9 cellular contexts compared by ENCODE assay signal in genomic region chr16:67936876-67937605, GRCh38. TPM values are rescaled to one million over a fixed set of nuclear protein-coding genes. Genes with fewer than 3 reads are reported as not detected.
DNase-seq lines count a peak whose midpoint lies in the region; ATAC-seq, FAIRE-seq and TF ChIP-seq lines count a peak whose summit lies in the region.
"Had no signal": no experiment of that assay in that cellular context is flagged by ENCODE, and none has a peak within 500 bp of the region (broad histone marks: within the 10 kb centered on the region; RNA-seq: fewer than 3 reads in every experiment).

No MANE protein-coding gene starts in this region.

- ATAC-seq in sciatic nerve = no peak

- H3K9ac ChIP-seq in adipocyte (ENCODE audit: low read length) (peak overlapping the region; percentile 98), kidney (ENCODE audit: low read length in 2 of 2) (peak overlapping the region; percentile 52 to 93)

- TF ChIP-seq CTCF in HEK293 (tag by site-specific recombination; IDR thresholded peaks at IDR 0.05) (no peak), OCI-LY7 (conservative IDR thresholded peaks at IDR 0.05; ENCODE audit: low read length) (no peak), kidney (IDR thresholded peaks at IDR 0.05; ENCODE audit: borderline replicate concordance, extremely low read depth, insufficient read depth) (no peak)

- intact Hi-C loops in OCI-LY7 (cut with micrococcal nuclease; ENCODE audit: unreplicated experiment) = loop anchor here (2.0 kb wide), 1 partner anchor 104 kb away; no protein-coding TSS in a partner anchor
- intact Hi-C loops in kidney (cut with DNase I) = no loop called here
- intact Hi-C loops in sciatic nerve (cut with DNase I) = no loop called here

- H3K9me3 ChIP-seq in HEK293 (ENCODE audit: control insufficient read depth, insufficient read depth, low read depth, low read length) = no peaks in the 10 kb centered on the region
- H3K9me3 ChIP-seq in OCI-LY7 (ENCODE audit: low read length) = no peaks in the 10 kb centered on the region
- H3K9me3 ChIP-seq in adipocyte (ENCODE audit: control insufficient read depth, low read length) = no peaks in the 10 kb centered on the region
- no peaks in the 10 kb centered on the region for H3K9me3 ChIP-seq in kidney (ENCODE audit: control insufficient read depth in 1 of 2, low read length in 2 of 2)

- FAIRE-seq in kidney (lab: Jason Lieb, UNC) = no peak
- FAIRE-seq: A204.1 had no signal

- CTCF ChIA-PET in HEK293 (lab: Yijun Ruan, JAX) (interaction anchor here (1.0 to 2.6 kb wide), 4 partner anchors 12 to 53 kb away, joined by 3 to 17 read pairs (median 4); partner anchors contain the start of gene NRN1L), OCI-LY7 (lab: Charles Lee; ENCODE audit: unreplicated experiment) (interaction anchor here (0.6 kb wide), 2 partner anchors 24 to 47 kb away, joined by 3 read pairs; no protein-coding TSS in a partner anchor)

- H2AFZ ChIP-seq in OCI-LY7 (ENCODE audit: low read length) = peak overlapping the region; percentile 48; the same call in 1 of the 2 replicates

- peaks cover 4% of the 10 kb centered on the region; the same call in 1 of the 2 replicates for H3K79me2 ChIP-seq in OCI-LY7 (ENCODE audit: insufficient read depth, low read depth, low read length)

- no peaks in the 10 kb centered on the region for H3K9me2 ChIP-seq in OCI-LY7 (ENCODE audit: insufficient read depth, low read length)

- peaks cover 0 to 18% of the 10 kb centered on the region in 2 experiments; a peak in 2 of 3 replicates for H3K36me3 ChIP-seq in HEK293 (ENCODE audit: control insufficient read depth in 2 of 2, insufficient read depth in 1 of 2, low read length in 2 of 2)
- peaks cover 29% of the 10 kb centered on the region for H3K36me3 ChIP-seq in OCI-LY7 (ENCODE audit: insufficient read depth, low read length)
- peaks cover 26% of the 10 kb centered on the region for H3K36me3 ChIP-seq in adipocyte (ENCODE audit: control insufficient read depth, insufficient read depth, low read length, severe bottlenecking)
- H3K36me3 ChIP-seq in kidney (ENCODE audit: control insufficient read depth in 1 of 2, insufficient read depth in 2 of 2, low read length in 2 of 2) = peaks cover 2 to 6% of the 10 kb centered on the region in 2 donors

- H3K27ac ChIP-seq in HEK293 (ENCODE audit: extremely low read depth, low read depth, low read length) (peak overlapping the region; percentile 69; the same call in 1 of the 2 replicates), OCI-LY7 (ENCODE audit: low read depth, low read length, poor library complexity, severe bottlenecking) (peak overlapping the region; percentile 90), kidney (ENCODE audit: low read depth in 2 of 2, low read length in 2 of 2) (peak overlapping the region; percentile 90 to 92)

- H3K4me2 ChIP-seq in OCI-LY7 (ENCODE audit: low read length) = peak overlapping the region; percentile 90

- H3K4me1 ChIP-seq in HEK293 (ENCODE audit: control insufficient read depth, insufficient read depth, low read length) (no peaks in the 10 kb centered on the region), OCI-LY7 (ENCODE audit: insufficient read depth, low read length, poor library complexity, severe bottlenecking) (peaks cover 38% of the 10 kb centered on the region), adipocyte (ENCODE audit: control insufficient read depth, insufficient read depth, low read length) (peaks cover 29% of the 10 kb centered on the region), kidney (ENCODE audit: control insufficient read depth in 1 of 2, insufficient read depth in 1 of 2, low read depth in 1 of 2, low read length in 2 of 2) (peaks cover 11 to 25% of the 10 kb centered on the region in 2 donors)

- POLR2A ChIA-PET in HEK293 (lab: Yijun Ruan, JAX) = interaction anchor here (0.7 to 1.4 kb wide), 4 partner anchors 30 to 120 kb away, joined by 3 to 4 read pairs (median 3); partner anchors contain the start of gene SLC12A4
- POLR2A ChIA-PET in OCI-LY7 (lab: Charles Lee) = no interaction called here

- no TSS peak for BruUV-seq in OCI-LY7 (replicated peaks; lab: Mats Ljungman, UMichigan)

- no peaks in the 10 kb centered on the region for H4K20me1 ChIP-seq in OCI-LY7 (ENCODE audit: insufficient read depth, low read length)

- no peaks in the 10 kb centered on the region for H3K27me3 ChIP-seq in adipocyte (replicated peaks; ENCODE audit: control insufficient read depth, insufficient read depth, low read length)

- DNase-seq in DMS 273 (lab: John Stamatoyannopoulos, UW; ENCODE audit: unreplicated experiment) (peak; percentile 67), DMS 273 treated with DMSO at 0.1 percent for 48 hours (lab: John Stamatoyannopoulos, UW) (no peak), OCI-LY7 (ENCODE audit: low spot score) (peak; percentile 93), adipocyte (ENCODE audit: low read depth) (peak; percentile 88), kidney (no peak), sciatic nerve (ENCODE audit: low spot score) (no peak)
- peak in 2 of 3 donors; percentile 30 to 51 for DNase-seq in stimulated activated CD4-positive, alpha-beta T cell treated with anti-CD3 and anti-CD28 coated beads, TNF-alpha, amount 100 ng/mL, for 1 hour (ENCODE audit: low read depth in 3 of 3, low spot score in 1 of 3)

- H3K4me3 ChIP-seq in HEK293 (ENCODE audit: low read depth, low read length) (peak overlapping the region; percentile 92), OCI-LY7 (ENCODE audit: low read depth, low read length, poor library complexity, severe bottlenecking) (peak overlapping the region; percentile 74), adipocyte (ENCODE audit: low read length) (peak overlapping the region; percentile 98), kidney (ENCODE audit: low read length in 2 of 2) (peak overlapping the region; percentile 70 to 86)

TF ChIP-seq in HEK293, 187 proteins besides CTCF, POLR2A, EP300 and RAD21 (continues in another document):
- TF ChIP-seq ZXDB (tag by site-specific recombination; IDR thresholded peaks at IDR 0.05) = no peak
- no peak for TF ChIP-seq ZNF221 (tag by site-specific recombination; IDR thresholded peaks at IDR 0.05; ENCODE audit: borderline replicate concordance)
- TF ChIP-seq ZSCAN16 (tag by site-specific recombination; IDR thresholded peaks at IDR 0.05) = no peak
- TF ChIP-seq ZNF585B (tag by site-specific recombination; IDR thresholded peaks at IDR 0.05) = no peak
- no peak for TF ChIP-seq ZNF311 (tag by site-specific recombination; IDR thresholded peaks at IDR 0.05; ENCODE audit: borderline replicate concordance)
- TF ChIP-seq ZNF18 (tag by site-specific recombination; IDR thresholded peaks at IDR 0.05) = no peak
- no peak for TF ChIP-seq ZEB2 (tag by site-specific recombination; IDR thresholded peaks at IDR 0.05)
- TF ChIP-seq PRDM1 (tag by site-specific recombination; IDR thresholded peaks at IDR 0.05) = peak; percentile 87; the same call in 1 of the 2 replicates
- TF ChIP-seq, protein P1, sequence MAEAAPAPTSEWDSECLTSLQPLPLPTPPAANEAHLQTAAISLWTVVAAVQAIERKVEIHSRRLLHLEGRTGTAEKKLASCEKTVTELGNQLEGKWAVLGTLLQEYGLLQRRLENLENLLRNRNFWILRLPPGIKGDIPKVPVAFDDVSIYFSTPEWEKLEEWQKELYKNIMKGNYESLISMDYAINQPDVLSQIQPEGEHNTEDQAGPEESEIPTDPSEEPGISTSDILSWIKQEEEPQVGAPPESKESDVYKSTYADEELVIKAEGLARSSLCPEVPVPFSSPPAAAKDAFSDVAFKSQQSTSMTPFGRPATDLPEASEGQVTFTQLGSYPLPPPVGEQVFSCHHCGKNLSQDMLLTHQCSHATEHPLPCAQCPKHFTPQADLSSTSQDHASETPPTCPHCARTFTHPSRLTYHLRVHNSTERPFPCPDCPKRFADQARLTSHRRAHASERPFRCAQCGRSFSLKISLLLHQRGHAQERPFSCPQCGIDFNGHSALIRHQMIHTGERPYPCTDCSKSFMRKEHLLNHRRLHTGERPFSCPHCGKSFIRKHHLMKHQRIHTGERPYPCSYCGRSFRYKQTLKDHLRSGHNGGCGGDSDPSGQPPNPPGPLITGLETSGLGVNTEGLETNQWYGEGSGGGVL (tag by site-specific recombination; IDR thresholded peaks at IDR 0.05) = no peak
- TF ChIP-seq ZNF366 (tag by site-specific recombination; conservative IDR thresholded peaks at IDR 0.05) = peak; percentile 55
- TF ChIP-seq ZNF747 (tag by site-specific recombination; IDR thresholded peaks at IDR 0.05) = no peak
- TF ChIP-seq ZNF433 (tag by site-specific recombination; IDR thresholded peaks at IDR 0.05; ENCODE audit: low read depth) = no peak
- TF ChIP-seq ZNF423 (tag by site-specific recombination; IDR thresholded peaks at IDR 0.05) = no peak

RNA-seq across cellular contexts. Expression of gene PSMB10, which starts 0.4 kb away (rescaled TPM):
- 179 and 227 TPM in 2 replicates for total RNA-seq in OCI-LY7 (2014; rRNA removed; shearing (Covaris generic))
- total RNA-seq in OCI-LY7 (2022) (89.9 and 98.2 TPM in 2 replicates), kidney (78.6 TPM), sciatic nerve (35.3 TPM)
- 76.4 TPM for polyA plus RNA-seq in kidney (ENCODE audit: insufficient read depth, low read depth, low replicate concordance)

RNA-seq across cellular contexts. Expression of gene CTRL, which starts 5.4 kb away (rescaled TPM):
- total RNA-seq in OCI-LY7 (2014; rRNA removed; shearing (Covaris generic)) = 5.9 and 9.6 TPM in 2 replicates
- total RNA-seq in OCI-LY7 (2022) (4.0 and 5.1 TPM in 2 replicates), kidney (0.69 TPM), sciatic nerve (0.98 TPM)
- not detected for polyA plus RNA-seq in kidney (ENCODE audit: insufficient read depth, low read depth, low replicate concordance)

RNA-seq across cellular contexts. Expression of gene LCAT, which starts 6.9 kb away (rescaled TPM):
- total RNA-seq in OCI-LY7 (2014; rRNA removed; shearing (Covaris generic)) = 4.1 and 4.4 TPM in 2 replicates
- 9.8 and 10.8 TPM in 2 replicates for total RNA-seq in OCI-LY7 (2022)
- total RNA-seq in kidney = 27.4 TPM
- polyA plus RNA-seq in kidney (ENCODE audit: insufficient read depth, low read depth, low replicate concordance) = 10.2 TPM
- 46.2 TPM for total RNA-seq in sciatic nerve

RNA-seq across cellular contexts. Expression of gene SLC12A4, which starts 31.4 kb away (rescaled TPM):
- total RNA-seq in OCI-LY7 (2014; rRNA removed; shearing (Covaris generic)) = 8.3 and 10.0 TPM in 2 replicates
- total RNA-seq in OCI-LY7 (2022) = 16.7 and 22.5 TPM in 2 replicates
- total RNA-seq in kidney = 66.2 TPM
- polyA plus RNA-seq in kidney (ENCODE audit: insufficient read depth, low read depth, low replicate concordance) = 16.7 TPM
- 115 TPM for total RNA-seq in sciatic nerve

RNA-seq across cellular contexts. Expression of gene DPEP3, which starts 43.3 kb away (rescaled TPM):
- not detected in 2 replicates for total RNA-seq in OCI-LY7 (2014; rRNA removed; shearing (Covaris generic))
- total RNA-seq in OCI-LY7 (2022) (not detected in 2 replicates), kidney (0.19 TPM), sciatic nerve (not detected)
- polyA plus RNA-seq in kidney (ENCODE audit: insufficient read depth, low read depth, low replicate concordance) = not detected

Comparison
In these comparisons a context has a peak if more than half of its experiments do, and no peak if none do; other contexts are left out.
1. DNase-seq: peak in DMS 273 (single experiment), OCI-LY7 (single experiment), adipocyte (single experiment) and stimulated activated CD4-positive, alpha-beta T cell treated with anti-CD3 and anti-CD28 coated beads, TNF-alpha, amount 100 ng/mL, for 1 hour (2 of 3); none in DMS 273 treated with DMSO at 0.1 percent for 48 hours (single experiment), kidney (single experiment) and sciatic nerve (single experiment).
2. Peak in every context shown above with its lines, with median percentiles within 50 percentile points of each other: H3K27ac ChIP-seq and H3K4me3 ChIP-seq.